Comparison of ENCODE assay signal across 20 cellular contexts in genomic region chr12:51365276-51365675, GRCh38. TPM values are rescaled to one million over a fixed set of nuclear protein-coding genes. Genes with fewer than 3 reads are reported as not detected.
A peak's percentile ranks its signal among the peaks of the same experiment; 100 is the strongest.
DNase-seq lines count a peak whose midpoint lies in the region; ATAC-seq and TF ChIP-seq lines count a peak whose summit lies in the region.
"Had no signal": no experiment of that assay in that cellular context is flagged by ENCODE, and none has a peak within 500 bp of the region (broad histone marks: within the 10 kb centered on the region; RNA-seq: fewer than 3 reads in every experiment).

No MANE protein-coding gene starts in this region.

- TF ChIP-seq CTCF in tibial nerve (IDR thresholded peaks at IDR 0.05), result no peak
- no peak for TF ChIP-seq CTCF in nephron progenitor cell (IDR thresholded peaks at IDR 0.05)

- 88 to 95% methylated on average over 10 of the region's 10 CpGs for WGBS in tibial nerve, 2 donors

- peaks cover 3% of the 10 kb centered on the region for H3K27me3 Mint-ChIP-seq in nephron progenitor cell (ENCODE audit: low read depth, poor library complexity)

- TF ChIP-seq EP300 in tibial nerve (IDR thresholded peaks at IDR 0.05), result no peak

- no peak overlapping the region for H3K4me3 ChIP-seq in tibial nerve

- H3K36me3 ChIP-seq in tibial nerve, result no peaks in the 10 kb centered on the region
- H3K36me3 ChIP-seq: BE2C had no signal

- DNase-seq in stimulated activated effector memory CD8-positive, alpha-beta T cell treated with anti-CD3 and anti-CD28 coated beads, Interleukin-12 subunit alpha, Interleukin-12 subunit beta, amount 100 ng/mL, for 72 hours (ENCODE audit: low spot score in 2 of 2), result no peak
- no peak for DNase-seq in tibial nerve (ENCODE audit: low spot score in 2 of 2)
- no peak for DNase-seq in nephron progenitor cell
- DNase-seq: ACHN; BE2C; C1 segment of cervical spinal cord; CD4-positive, CD25-positive, alpha-beta regulatory T cell; CD8-positive, alpha-beta memory T cell; COR-L47; DMS 273 treated with DMSO at 0.1 percent for 48 hours; DMS53; GOT3; H7; HFFc6 had no signal

- H3K27ac Mint-ChIP-seq in stimulated activated effector memory CD8-positive, alpha-beta T cell treated with anti-CD3 and anti-CD28 coated beads, Interleukin-12 subunit alpha, Interleukin-12 subunit beta, amount 100 ng/mL, for 72 hours, result peak overlapping the region; percentile 37
- no peak overlapping the region for H3K27ac Mint-ChIP-seq in nephron progenitor cell
- H3K27ac Mint-ChIP-seq: HFFc6 had no signal

- H3K27me3 ChIP-seq in layer of hippocampus (ENCODE audit: control insufficient read depth, insufficient read depth, low read length) (no peaks in the 10 kb centered on the region), tibial nerve (no peaks in the 10 kb centered on the region)
- H3K27me3 ChIP-seq: BE2C had no signal

- TF ChIP-seq POLR2A in tibial nerve (IDR thresholded peaks at IDR 0.05), result no peak

- H3K4me1 Mint-ChIP-seq in stimulated activated effector memory CD8-positive, alpha-beta T cell treated with anti-CD3 and anti-CD28 coated beads, Interleukin-12 subunit alpha, Interleukin-12 subunit beta, amount 100 ng/mL, for 72 hours, result peaks cover 25% of the 10 kb centered on the region
- H3K4me1 Mint-ChIP-seq in nephron progenitor cell, result peaks cover 45% of the 10 kb centered on the region

- no peaks in the 10 kb centered on the region for H3K9me3 ChIP-seq in tibial nerve
- H3K9me3 ChIP-seq: BE2C had no signal

- peaks cover 0 to 7% (median 0%) of the 10 kb centered on the region in 4 donors for H3K4me1 ChIP-seq in tibial nerve

- no peak overlapping the region for H3K4me3 Mint-ChIP-seq in stimulated activated effector memory CD8-positive, alpha-beta T cell treated with anti-CD3 and anti-CD28 coated beads, Interleukin-12 subunit alpha, Interleukin-12 subunit beta, amount 100 ng/mL, for 72 hours
- H3K4me3 Mint-ChIP-seq in nephron progenitor cell, result no peak overlapping the region
- H3K4me3 Mint-ChIP-seq: CD8-positive, alpha-beta memory T cell; HFFc6; IgD-negative memory B cell had no signal

- ATAC-seq in stimulated activated effector memory CD8-positive, alpha-beta T cell treated with anti-CD3 and anti-CD28 coated beads, Interleukin-12 subunit alpha, Interleukin-12 subunit beta, amount 100 ng/mL, for 72 hours, result no peak
- ATAC-seq in GM19455 (IDR thresholded peaks at IDR 0.05; ENCODE audit: unreplicated experiment), result no peak
- ATAC-seq: HCT116, HepG2 had no signal

- peak overlapping the region; percentile 3 for H3K27ac ChIP-seq in cingulate gyrus (ENCODE audit: low read depth, low read length)
- H3K27ac ChIP-seq in layer of hippocampus (ENCODE audit: low read depth, low read length), result peak overlapping the region; percentile 36
- no peak overlapping the region for H3K27ac ChIP-seq in tibial nerve

- H3K9me3 Mint-ChIP-seq in stimulated activated effector memory CD8-positive, alpha-beta T cell treated with anti-CD3 and anti-CD28 coated beads, Interleukin-12 subunit alpha, Interleukin-12 subunit beta, amount 100 ng/mL, for 72 hours, result no peaks in the 10 kb centered on the region
- no peaks in the 10 kb centered on the region for H3K9me3 Mint-ChIP-seq in nephron progenitor cell
- H3K9me3 Mint-ChIP-seq: CD4-positive, CD25-positive, alpha-beta regulatory T cell; CD8-positive, alpha-beta memory T cell; HFFc6; IgD-negative memory B cell had no signal

- H3K36me3 Mint-ChIP-seq in stimulated activated effector memory CD8-positive, alpha-beta T cell treated with anti-CD3 and anti-CD28 coated beads, Interleukin-12 subunit alpha, Interleukin-12 subunit beta, amount 100 ng/mL, for 72 hours, result peaks cover 31% of the 10 kb centered on the region
- H3K36me3 Mint-ChIP-seq in nephron progenitor cell (ENCODE audit: low read depth), result no peaks in the 10 kb centered on the region

RNA-seq across cellular contexts. Expression of gene CELA1, which starts 18.8 kb away (rescaled TPM):
- not detected for total RNA-seq in tibial nerve
- total RNA-seq: CD4-positive, CD25-positive, alpha-beta regulatory T cell; CD8-positive, alpha-beta memory T cell; H7; HepG2; HFFc6 had no signal

RNA-seq across cellular contexts. Expression of gene GALNT6, which starts 25.9 kb away (rescaled TPM):
- 1 to 10 TPM; 1.0 to 6.3 (median 4.3) TPM for total RNA-seq in tibial nerve

RNA-seq across cellular contexts. Expression of gene BIN2, which starts 41.3 kb away (rescaled TPM):
- 10 to 100 TPM in 1 of 4 donors, 1 to 10 TPM in 3; 2.8 to 11.1 (median 4.3) TPM for total RNA-seq in tibial nerve
- total RNA-seq: HepG2, HFFc6 had no signal

RNA-seq across cellular contexts. Expression of gene SLC4A8, which starts 59.4 kb away (rescaled TPM):
- 1 to 10 TPM in 3 of 4 donors, under 1 TPM in 1; 0.59 to 5.7 (median 1.5) TPM for total RNA-seq in tibial nerve

Comparison
In these comparisons a context has a peak if more than half of its experiments do, and no peak if none do; other contexts are left out.
1. H3K27ac ChIP-seq: peak in cingulate gyrus (single experiment) and layer of hippocampus (single experiment); none in tibial nerve (0 of 4).